9 cellular contexts compared by ENCODE assay signal in genomic region chr11:7353100-7353499, GRCh38.
DNase-seq lines count a peak whose midpoint lies in the region; ATAC-seq and TF ChIP-seq lines count a peak whose summit lies in the region.
"Had no signal": no experiment of that assay in that cellular context is flagged by ENCODE, and none has a peak within 500 bp of the region (broad histone marks: within the 10 kb centered on the region; RNA-seq: fewer than 3 reads in every experiment).

No MANE protein-coding gene starts in this region.

- CTCF ChIA-PET in CD4-positive, alpha-beta T cell (lab: Charles Lee) = interaction anchor here (1.9 to 2.4 kb wide), 2 partner anchors 8 to 89 kb away, joined by 7 to 15 read pairs; no protein-coding TSS in a partner anchor

- no peak overlapping the region for H3K4me3 Mint-ChIP-seq in CD4-positive, alpha-beta T cell
- H3K4me3 Mint-ChIP-seq: activated naive CD8-positive, alpha-beta T cell had no signal

- no peaks in the 10 kb centered on the region for H3K9me3 Mint-ChIP-seq in CD4-positive, alpha-beta T cell

- H3K36me3 Mint-ChIP-seq in CD4-positive, alpha-beta T cell (ENCODE audit: low read depth) = no peaks in the 10 kb centered on the region
- H3K36me3 Mint-ChIP-seq: activated naive CD8-positive, alpha-beta T cell had no signal

- peaks cover 7% of the 10 kb centered on the region for H3K27me3 ChIP-seq in CD4-positive, alpha-beta T cell (ENCODE audit: control insufficient read depth, insufficient read depth, low read length)

- no peaks in the 10 kb centered on the region for H3K4me1 Mint-ChIP-seq in CD4-positive, alpha-beta T cell (ENCODE audit: low read depth)

- H3K27me3 Mint-ChIP-seq in CD4-positive, alpha-beta T cell = peaks cover 17% of the 10 kb centered on the region

- H3K27ac ChIP-seq in CD4-positive, alpha-beta T cell (ENCODE audit: low read depth, low read length) = no peak overlapping the region

- no peak overlapping the region for H3K27ac Mint-ChIP-seq in CD4-positive, alpha-beta T cell
- H3K27ac Mint-ChIP-seq: activated naive CD8-positive, alpha-beta T cell had no signal

- no peaks in the 10 kb centered on the region for H3K9me3 ChIP-seq in CD4-positive, alpha-beta T cell (ENCODE audit: control insufficient read depth, low read length)

- H3K4me3 ChIP-seq in HFF-Myc (replicated peaks; ENCODE audit: low read depth, low read length) = no peak overlapping the region

- no peak for ATAC-seq in CD4-positive, alpha-beta T cell (ENCODE audit: poor library complexity)
- ATAC-seq in HG03097 (IDR thresholded peaks at IDR 0.05; ENCODE audit: low FRiP score, unreplicated experiment) (no peak), HG03045 (IDR thresholded peaks at IDR 0.05; ENCODE audit: unreplicated experiment) (no peak)

- peak; percentile 19 for DNase-seq in activated CD4-positive, alpha-beta T cell treated with anti-CD3 and anti-CD28 coated beads for 48 hours
- DNase-seq in activated CD4-positive, alpha-beta T cell treated with anti-CD3 and anti-CD28 coated beads, Interleukin-2, amount 50 U/mL, for 4 hours = no peak
- DNase-seq in HFF-Myc (ENCODE audit: extremely low read depth, low read depth) (no peak), SKM-1 treated with dmso at 0.1 percent for 144 hours (lab: John Stamatoyannopoulos, UW; ENCODE audit: unreplicated experiment) (peak; percentile 52), iPS DF 19.7 (ENCODE audit: low read depth, low spot score) (peak; percentile 9)
- no peak for DNase-seq in CD4-positive, alpha-beta T cell

- POLR2A ChIA-PET in CD4-positive, alpha-beta T cell (lab: Charles Lee) = interaction anchor here (0.9 kb wide), 1 partner anchor 90 kb away, joined by 3 read pairs; no protein-coding TSS in a partner anchor

- intact Hi-C loops in CD4-positive, alpha-beta T cell (cut with DNase I, micrococcal nuclease) = loop anchor here (1.0 to 5.0 kb wide), 2 partner anchors 89 kb away; no protein-coding TSS in a partner anchor

- TF ChIP-seq CTCF in HFF-Myc (IDR thresholded peaks at IDR 0.05; ENCODE audit: low read depth, low read length, missing control alignments) = peak; percentile 52
- TF ChIP-seq CTCF in CD4-positive, alpha-beta T cell (IDR thresholded peaks at IDR 0.05) = no peak

Comparison
In these comparisons a context has a peak if more than half of its experiments do, and no peak if none do; other contexts are left out.
1. DNase-seq: peak in activated CD4-positive, alpha-beta T cell treated with anti-CD3 and anti-CD28 coated beads for 48 hours (single experiment), SKM-1 treated with dmso at 0.1 percent for 144 hours (single experiment) and iPS DF 19.7 (single experiment); none in activated CD4-positive, alpha-beta T cell treated with anti-CD3 and anti-CD28 coated beads, Interleukin-2, amount 50 U/mL, for 4 hours (0 of 2), HFF-Myc (single experiment) and CD4-positive, alpha-beta T cell (0 of 10).